8 cellular contexts compared by ENCODE assay signal in genomic region chr7:101243786-101244384, GRCh38. TPM values are rescaled to one million over a fixed set of nuclear protein-coding genes. Genes with fewer than 3 reads are reported as not detected.
A peak's percentile ranks its signal among the peaks of the same experiment; 100 is the strongest.
DNase-seq lines count a peak whose midpoint lies in the region; ATAC-seq and TF ChIP-seq lines count a peak whose summit lies in the region.

No MANE protein-coding gene starts in this region.

- peak overlapping the region; percentile 91 to 98 (median 92) for H3K4me3 Mint-ChIP-seq in T-cell
- H3K4me3 Mint-ChIP-seq in neural progenitor cell: peak overlapping the region; percentile 98

- peak overlapping the region; percentile 80 for H3K4me2 ChIP-seq in neural progenitor cell

- H3K79me2 ChIP-seq in neural progenitor cell (ENCODE audit: low read depth): peaks cover 47% of the 10 kb centered on the region

- H3F3A ChIP-seq in neural progenitor cell (ENCODE audit: low read depth): peaks cover 12% of the 10 kb centered on the region

- H3K27me3 ChIP-seq in heart right ventricle (no peaks in the 10 kb centered on the region), esophagus squamous epithelium (no peaks in the 10 kb centered on the region), neural progenitor cell (no peaks in the 10 kb centered on the region)

- intact Hi-C loops in heart right ventricle (cut with DNase I) (loop anchor here in 7 of 10 donors (1.0 to 2.0 kb wide), 3 partner anchors 25 to 27 kb away; partner anchors contain the start of genes PLOD3 (in 6 of the 7) and ZNHIT1 (in 1 of the 7)), Right ventricle myocardium superior (cut with DNase I) (no loop called here), esophagus squamous epithelium (cut with DNase I) (no loop called here)

- DNase-seq in heart right ventricle: peak; percentile 43 to 82
- no peak for DNase-seq in Right ventricle myocardium superior
- peak in 1 of 34 experiments; percentile 6 for DNase-seq in T-cell
- DNase-seq in esophagus squamous epithelium (lab: John Stamatoyannopoulos, UW): no peak
- DNase-seq in neural progenitor cell (ENCODE audit: low spot score): peak; percentile 87
- DNase-seq in cerebellar cortex (ENCODE audit: low spot score): no peak

- TF ChIP-seq CTCF in heart right ventricle (IDR thresholded peaks at IDR 0.05) (peak in 3 of 9 donors; percentile 89 to 95 (median 93)), esophagus squamous epithelium (IDR thresholded peaks at IDR 0.05) (peak in 1 of 6 experiments; percentile 91), neural progenitor cell (IDR thresholded peaks at IDR 0.05) (no peak)

- peak overlapping the region; percentile 42 for H3K9ac ChIP-seq in neural progenitor cell

- H3K27ac ChIP-seq in heart right ventricle (peak overlapping the region; percentile 91 to 98 (median 95)), esophagus squamous epithelium (peak overlapping the region; percentile 93 to 98 (median 97)), neural progenitor cell (no peak overlapping the region)

- POLR2A ChIA-PET in T-cell (lab: Charles Lee): interaction anchor here (0.6 to 1.9 kb wide), 5 partner anchors 8 to 728 kb away, joined by 3 to 11 read pairs (median 3); partner anchors contain the start of gene ZNHIT1 (in 1 of the 2)

- H2AFZ ChIP-seq in neural progenitor cell (replicated peaks): no peak overlapping the region

- H3K9me3 ChIP-seq in heart right ventricle: no peaks in the 10 kb centered on the region
- no peaks in the 10 kb centered on the region for H3K9me3 ChIP-seq in esophagus squamous epithelium
- no peaks in the 10 kb centered on the region for H3K9me3 ChIP-seq in neural progenitor cell (ENCODE audit: low read depth)

- CTCF ChIA-PET in T-cell (lab: Charles Lee): interaction anchor here (0.5 to 2.8 kb wide), 18 partner anchors 8 to 372 kb away, joined by 3 to 39 read pairs (median 5); partner anchors contain the start of genes PLOD3 (in 2 of the 2), ZNHIT1 (in 2 of the 2) and UFSP1 (in 1 of the 2)

- peak overlapping the region; percentile 98 to 99 for H3K27ac Mint-ChIP-seq in T-cell
- peak overlapping the region; percentile 81 for H3K27ac Mint-ChIP-seq in neural progenitor cell

- H3K27me3 Mint-ChIP-seq in T-cell: no peaks in the 10 kb centered on the region
- peaks cover 4% of the 10 kb centered on the region for H3K27me3 Mint-ChIP-seq in neural progenitor cell (ENCODE audit: insufficient read depth, low read depth)

- H3K4me1 ChIP-seq in heart right ventricle (peaks cover 14 to 71% (median 56%) of the 10 kb centered on the region in 9 donors), esophagus squamous epithelium (peaks cover 13 to 72% (median 48%) of the 10 kb centered on the region in 3 donors), neural progenitor cell (peaks cover 6% of the 10 kb centered on the region)

- peaks cover 11% of the 10 kb centered on the region for H4K20me1 ChIP-seq in neural progenitor cell (ENCODE audit: low read depth)

- peaks cover 0 to 63% (median 17%) of the 10 kb centered on the region in 9 donors for H3K36me3 ChIP-seq in heart right ventricle
- peaks cover 0 to 51% (median 13%) of the 10 kb centered on the region in 3 donors for H3K36me3 ChIP-seq in esophagus squamous epithelium
- no peaks in the 10 kb centered on the region for H3K36me3 ChIP-seq in neural progenitor cell

- H3K4me3 ChIP-seq in heart right ventricle: peak overlapping the region; percentile 73 to 89 (median 82)
- H3K4me3 ChIP-seq in esophagus squamous epithelium: peak overlapping the region; percentile 78 to 86 (median 84)
- peak overlapping the region; percentile 75 for H3K4me3 ChIP-seq in neural progenitor cell

- ATAC-seq in heart right ventricle: peak in 3 of 8 donors; percentile 0 to 1 (median 1)
- ATAC-seq in Right ventricle myocardium superior (ENCODE audit: poor library complexity): no peak
- no peak for ATAC-seq in T-cell (replicated peaks in 1 of 4)
- no peak for ATAC-seq in GM19328 (IDR thresholded peaks at IDR 0.05; ENCODE audit: unreplicated experiment)
- no peak for ATAC-seq in HG03095 (IDR thresholded peaks at IDR 0.05; ENCODE audit: unreplicated experiment)

- no peak for TF ChIP-seq POLR2A in esophagus squamous epithelium (IDR thresholded peaks at IDR 0.05)

- H3K36me3 Mint-ChIP-seq in T-cell: peaks cover 16% of the 10 kb centered on the region
- H3K36me3 Mint-ChIP-seq in neural progenitor cell: peaks cover 10% of the 10 kb centered on the region

- WGBS in heart right ventricle, 2 donors: 12 to 20% methylated on average over 27 of the region's 27 CpGs
- 8 to 20% methylated on average over 10 to 13 of the region's 27 CpGs for WGBS in esophagus squamous epithelium, 2 donors

- H3K9me3 Mint-ChIP-seq in T-cell (no peaks in the 10 kb centered on the region), neural progenitor cell (no peaks in the 10 kb centered on the region)

- H3K4me1 Mint-ChIP-seq in T-cell: peaks cover 35 to 38% (median 35%) of the 10 kb centered on the region in 3 donors
- H3K4me1 Mint-ChIP-seq in neural progenitor cell: peaks cover 16% of the 10 kb centered on the region

RNA-seq across cellular contexts. Expression of gene FIS1, which starts 1.0 kb away (rescaled TPM):
- total RNA-seq in heart right ventricle (100 to 1,000 TPM; 251 to 350 (median 292) TPM), Right ventricle myocardium superior (336 TPM), T-cell (100 to 1,000 TPM in 4 of 5 donors, 10 to 100 TPM in 1; 99.3 to 136 (median 125) TPM), esophagus squamous epithelium (100 to 1,000 TPM; 127 to 233 (median 145) TPM), neural progenitor cell (ENCODE audit: low replicate concordance) (92.2 and 120 TPM in 2 replicates)
- polyA plus RNA-seq in heart right ventricle: 100 to 1,000 TPM; 147 to 439 TPM

RNA-seq across cellular contexts. Expression of gene CLDN15, which starts 6.3 kb away (rescaled TPM):
- total RNA-seq in heart right ventricle (1 to 10 TPM; 1.2 to 3.3 (median 1.7) TPM), Right ventricle myocardium superior (2.2 TPM), T-cell (10 to 100 TPM; 23.1 to 47.7 (median 44.8) TPM), esophagus squamous epithelium (1 to 10 TPM; 3.1 to 6.7 (median 4.2) TPM), neural progenitor cell (ENCODE audit: low replicate concordance) (1.2 and 4.6 TPM in 2 replicates)
- polyA plus RNA-seq in heart right ventricle: 1 to 10 TPM; 3.8 to 5.4 TPM

RNA-seq across cellular contexts. Expression of gene ZNHIT1, which starts 25.9 kb away (rescaled TPM):
- total RNA-seq in heart right ventricle (10 to 100 TPM; 45.4 to 59.3 (median 49.8) TPM), Right ventricle myocardium superior (58.2 TPM), T-cell (10 to 100 TPM; 32.9 to 54.1 (median 50.4) TPM), esophagus squamous epithelium (10 to 100 TPM; 51.3 to 87.9 (median 64.4) TPM), neural progenitor cell (ENCODE audit: low replicate concordance) (39.1 and 52.9 TPM in 2 replicates)
- polyA plus RNA-seq in heart right ventricle: 100 to 1,000 TPM in 1 of 2 donors, 10 to 100 TPM in 1; 99.2 to 194 TPM

RNA-seq across cellular contexts. Expression of gene PLOD3, which starts 26.5 kb away (rescaled TPM):
- total RNA-seq in heart right ventricle: 10 to 100 TPM; 27.1 to 56.4 (median 36.0) TPM
- 10 to 100 TPM; 35.4 to 61.2 TPM for polyA plus RNA-seq in heart right ventricle
- total RNA-seq in Right ventricle myocardium superior: 39.0 TPM
- total RNA-seq in T-cell: 10 to 100 TPM; 27.7 to 74.2 (median 58.8) TPM
- 10 to 100 TPM in 2 of 4 donors, 1 to 10 TPM in 2; 2.5 to 14.5 (median 9.7) TPM for total RNA-seq in esophagus squamous epithelium
- total RNA-seq in neural progenitor cell (ENCODE audit: low replicate concordance): 9.4 and 19.9 TPM in 2 replicates

RNA-seq across cellular contexts. Expression of gene MOGAT3, which starts 43.0 kb away (rescaled TPM):
- total RNA-seq in heart right ventricle (not detected), Right ventricle myocardium superior (not detected), T-cell (not detected), esophagus squamous epithelium (not detected), neural progenitor cell (ENCODE audit: low replicate concordance) (not detected in 2 replicates)
- polyA plus RNA-seq in heart right ventricle: not detected

Comparison
In these comparisons a context has a peak if more than half of its experiments do, and no peak if none do; other contexts are left out.
1. DNase-seq: peak in heart right ventricle (2 of 2) and neural progenitor cell (single experiment); none in Right ventricle myocardium superior (single experiment), esophagus squamous epithelium (single experiment) and cerebellar cortex (single experiment).
2. intact Hi-C loops: an anchor here in heart right ventricle (1.0 to 2.0 kb wide); none called in Right ventricle myocardium superior and esophagus squamous epithelium.
3. Peak in every context shown above with its lines, with median percentiles within 50 percentile points of each other: H3K4me3 ChIP-seq.